In the genomic region with DNA sequence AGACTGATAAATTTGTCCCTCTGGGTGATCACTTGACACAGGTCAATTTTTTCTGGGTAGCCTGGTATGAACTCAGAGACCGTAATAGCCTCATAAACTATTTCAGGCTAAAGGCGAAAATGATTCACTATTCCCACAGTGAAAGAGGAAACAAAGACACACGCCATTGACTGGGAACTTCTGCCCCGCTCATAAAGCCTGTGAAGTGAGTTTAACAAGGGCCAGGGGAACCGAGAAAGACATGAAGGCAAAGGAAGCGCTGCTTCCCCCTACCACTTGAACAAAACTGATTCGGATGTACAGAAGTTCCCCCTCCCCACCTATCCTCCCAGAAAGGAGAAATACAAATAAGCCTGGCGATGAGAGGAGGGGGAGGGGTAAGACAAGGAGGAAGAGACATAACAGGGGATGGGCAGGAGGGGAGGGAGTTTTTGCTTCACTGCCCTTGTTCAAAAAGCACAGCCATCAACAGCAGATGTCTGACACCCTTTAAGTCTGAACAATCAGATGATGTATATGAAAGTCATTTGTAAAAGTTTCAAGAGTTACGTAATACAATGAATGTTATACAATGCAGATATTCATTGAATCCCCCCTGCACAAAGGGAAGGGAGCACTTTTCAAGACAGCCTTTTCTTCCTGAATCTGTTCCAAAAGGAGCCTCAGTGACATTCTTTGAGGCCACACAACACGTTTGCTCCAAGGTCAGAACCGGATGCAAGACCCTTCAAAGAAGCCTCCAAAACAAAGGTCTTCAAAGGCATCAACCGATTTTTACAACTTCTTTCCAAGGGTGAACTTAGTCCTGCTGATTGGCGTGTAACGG, we compare ENCODE assay signal across 8 cellular contexts. TPM values are rescaled to one million over a fixed set of nuclear protein-coding genes. Genes with fewer than 3 reads are reported as not detected.
DNase-seq lines count a peak whose midpoint lies in the region; ATAC-seq and TF ChIP-seq lines count a peak whose summit lies in the region.

No MANE protein-coding gene starts in this region.

- no peak overlapping the region for H3K27ac Mint-ChIP-seq in natural killer cell treated with Interleukin-12 subunit alpha and Interleukin-12 subunit beta and Interleukin-15 and Interleukin-18, amount 100 ng/mL, for 72 hours

- in situ Hi-C loops in ACHN (cut with HindIII; ENCODE audit: low pct_ligation_motif_present, low pct_unique_long_range_greater_than_20kb, low sequenced_read_pairs), result no loop called here

- H3K79me2 ChIP-seq in OCI-LY1 (ENCODE audit: insufficient read depth, low read length), result no peaks in the 10 kb centered on the region

- no peaks in the 10 kb centered on the region for H4K20me1 ChIP-seq in OCI-LY1 (ENCODE audit: insufficient read depth, low read length)

- DNase-seq in ACHN (peak; percentile 77), esophagus squamous epithelium (lab: John Stamatoyannopoulos, UW) (no peak), NCI-H1092 (lab: John Stamatoyannopoulos, UW) (no peak)
- DNase-seq in natural killer cell treated with Interleukin-12 subunit alpha and Interleukin-12 subunit beta and Interleukin-15 and Interleukin-18, amount 100 ng/mL, for 72 hours (ENCODE audit: low spot score), result no peak
- DNase-seq in stimulated activated CD4-positive, alpha-beta T cell treated with anti-CD3 and anti-CD28 coated beads, Interleukin-4, amount 100 ng/mL, for 4 hours, result no peak

- H3K4me3 ChIP-seq in OCI-LY1 (ENCODE audit: low read depth, low read length, poor library complexity, severe bottlenecking) (peak overlapping the region; percentile 76), esophagus squamous epithelium (peak overlapping the region; percentile 30 to 73 (median 44))

- H3K4me1 ChIP-seq in OCI-LY1 (ENCODE audit: insufficient read depth, low read length, severe bottlenecking) (peaks cover 41% of the 10 kb centered on the region), esophagus squamous epithelium (peaks cover 0 to 19% (median 3%) of the 10 kb centered on the region in 3 donors)

- H3K4me2 ChIP-seq in OCI-LY1 (ENCODE audit: low read length), result peak overlapping the region; percentile 77

- H3K36me3 Mint-ChIP-seq in natural killer cell treated with Interleukin-12 subunit alpha and Interleukin-12 subunit beta and Interleukin-15 and Interleukin-18, amount 100 ng/mL, for 72 hours, result no peaks in the 10 kb centered on the region

- TF ChIP-seq POLR2A in esophagus squamous epithelium (IDR thresholded peaks at IDR 0.05), result no peak

- H3K9me3 ChIP-seq in OCI-LY1 (ENCODE audit: low read length) (no peaks in the 10 kb centered on the region), esophagus squamous epithelium (no peaks in the 10 kb centered on the region)

- TF ChIP-seq CTCF in OCI-LY1 (IDR thresholded peaks at IDR 0.05; ENCODE audit: low read length), result no peak
- TF ChIP-seq CTCF in esophagus squamous epithelium (IDR thresholded peaks at IDR 0.05), result no peak

- ATAC-seq in GM18511 (IDR thresholded peaks at IDR 0.05; ENCODE audit: unreplicated experiment) (peak; percentile 73), HG02870 (IDR thresholded peaks at IDR 0.05; ENCODE audit: unreplicated experiment) (peak; percentile 75)
- ATAC-seq in natural killer cell treated with Interleukin-12 subunit alpha and Interleukin-12 subunit beta and Interleukin-15 and Interleukin-18, amount 100 ng/mL, for 72 hours, result peak; percentile 44 to 52

- H3K27me3 Mint-ChIP-seq in natural killer cell treated with Interleukin-12 subunit alpha and Interleukin-12 subunit beta and Interleukin-15 and Interleukin-18, amount 100 ng/mL, for 72 hours, result peaks cover 25 to 37% of the 10 kb centered on the region in 2 donors

- H3K4me3 Mint-ChIP-seq in natural killer cell treated with Interleukin-12 subunit alpha and Interleukin-12 subunit beta and Interleukin-15 and Interleukin-18, amount 100 ng/mL, for 72 hours, result peak overlapping the region; percentile 64

- 0 out of 2 replicates have a peak overlapping the region, but pooled peaks have one; percentile 2 for H2AFZ ChIP-seq in OCI-LY1 (ENCODE audit: low read length)

- WGBS in esophagus squamous epithelium, 2 donors, result 27 to 31% methylated on average over 12 of the region's 14 CpGs

- H3K27ac ChIP-seq in OCI-LY1 (ENCODE audit: low read depth, low read length, poor library complexity, severe bottlenecking), result peak overlapping the region; percentile 88
- H3K27ac ChIP-seq in esophagus squamous epithelium, result peak overlapping the region in 1 of 4 donors; percentile 37

- no peaks in the 10 kb centered on the region; the same call in 1 of the 2 replicates for H3F3A ChIP-seq in OCI-LY1 (ENCODE audit: insufficient read depth, low read length)

- no peaks in the 10 kb centered on the region for H3K9me2 ChIP-seq in OCI-LY1 (ENCODE audit: low read depth, low read length)

- peak overlapping the region; percentile 85 for H3K9ac ChIP-seq in OCI-LY1 (ENCODE audit: low read length)

- intact Hi-C loops in esophagus squamous epithelium (cut with DNase I), result no loop called here

- H3K27me3 ChIP-seq in OCI-LY1 (ENCODE audit: insufficient read depth, low read length) (no peaks in the 10 kb centered on the region), esophagus squamous epithelium (peaks cover 0 to 37% (median 0%) of the 10 kb centered on the region in 4 donors)

- H3K4me1 Mint-ChIP-seq in natural killer cell treated with Interleukin-12 subunit alpha and Interleukin-12 subunit beta and Interleukin-15 and Interleukin-18, amount 100 ng/mL, for 72 hours (ENCODE audit: low read depth in 2 of 2), result peaks cover 5 to 6% of the 10 kb centered on the region in 2 donors

- H3K36me3 ChIP-seq in OCI-LY1 (ENCODE audit: insufficient read depth, low read length), result no peaks in the 10 kb centered on the region
- no peaks in the 10 kb centered on the region for H3K36me3 ChIP-seq in esophagus squamous epithelium

- H3K9me3 Mint-ChIP-seq in natural killer cell treated with Interleukin-12 subunit alpha and Interleukin-12 subunit beta and Interleukin-15 and Interleukin-18, amount 100 ng/mL, for 72 hours, result no peaks in the 10 kb centered on the region

RNA-seq across cellular contexts. Expression of a gene that starts 0.7 kb away (rescaled TPM):
- under 1 TPM in 2 of 4 donors, not detected in 2; 0.38 to 0.76 TPM for total RNA-seq in esophagus squamous epithelium
- total RNA-seq in natural killer cell treated with Interleukin-12 subunit alpha and Interleukin-12 subunit beta and Interleukin-15 and Interleukin-18, amount 100 ng/mL, for 72 hours, result under 1 TPM; 0.20 to 0.69 TPM
